ENCODE assay signal across 34 cellular contexts in genomic region chr7:42959549-42959948, GRCh38.
"Had no signal": no experiment of that assay in that cellular context is flagged by ENCODE, and none has a peak within 500 bp of the region (broad histone marks: within the 10 kb centered on the region; RNA-seq: fewer than 3 reads in every experiment).

No MANE protein-coding gene starts in this region.

- H3K27ac ChIP-seq: adrenal gland, body of pancreas, brain microvascular endothelial cell, breast epithelium, VCaP had no signal

- H3K27me3 ChIP-seq: adrenal gland, body of pancreas, brain microvascular endothelial cell, breast epithelium had no signal

- H3K4me1 ChIP-seq: adrenal gland, body of pancreas, breast epithelium had no signal

- DNase-seq: activated B cell treated with CpG ODN at 0.5 μM for 24 hours; activated CD4-positive, alpha-beta memory T cell treated with anti-CD3 and anti-CD28 coated beads for 36 hours; activated CD4-positive, alpha-beta T cell treated with anti-CD3 and anti-CD28 coated beads for 4 hours; activated CD4-positive, alpha-beta T cell treated with anti-CD3 and anti-CD28 coated beads, Interleukin-2, amount 10 ng/mL, durations not matched to agents 24 days and 14 days; activated CD4-positive, alpha-beta T cell treated with anti-CD3 and anti-CD28 coated beads, Interleukin-2, amount 50 U/mL, for 1 hour; activated CD4-positive, alpha-beta T cell treated with anti-CD3 and anti-CD28 coated beads, Interleukin-2, amount 50 U/mL, for 4 hours; activated CD4-positive, CD25-positive, alpha-beta regulatory T cell treated with anti-CD3 and anti-CD28 coated beads, Interleukin-2, amount 50 U/mL, for 72 hours; activated CD8-positive, alpha-beta memory T cell treated with anti-CD3 and anti-CD28 coated beads, Interleukin-2, amount 50 U/mL, for 4 hours; activated CD8-positive, alpha-beta T cell treated with anti-CD3 and anti-CD28 coated beads for 36 hours; activated effector memory CD4-positive, alpha-beta T cell treated with anti-CD3 and anti-CD28 coated beads, Interleukin-2, amount 50 U/mL, for 16 hours; activated gamma-delta T cell treated with Interleukin-2 at 50 U/mL for 16 hours; activated naive CD4-positive, alpha-beta T cell; activated naive CD4-positive, alpha-beta T cell treated with anti-CD3 and anti-CD28 coated beads for 36 hours; activated naive CD4-positive, alpha-beta T cell treated with anti-CD3 and anti-CD28 coated beads, Interleukin-2, amount 50 U/mL, for 16 hours; activated naive CD8-positive, alpha-beta T cell treated with anti-CD3 and anti-CD28 coated beads for 36 hours; activated T-cell treated with anti-CD3 and anti-CD28 coated beads for 4 hours; activated T-cell treated with anti-CD3 and anti-CD28 coated beads, Interleukin-2, amount 50 U/mL, for 1 hour; activated T-cell treated with anti-CD3 and anti-CD28 coated beads, Interleukin-2, amount 50 U/mL, for 4 hours; activated T-cell treated with anti-CD3 and anti-CD28 coated beads, Interleukin-2, amount 50 U/mL, for 72 hours; adrenal gland; amniotic stem cell; aorta; body of pancreas; brain microvascular endothelial cell; central memory CD4-positive, alpha-beta T cell; T-helper 17 cell; T1000 had no signal

- H3K4me3 ChIP-seq: adrenal gland, body of pancreas, breast epithelium had no signal

- H3K36me3 ChIP-seq: adrenal gland, brain microvascular endothelial cell, breast epithelium had no signal

- H3K9me3 ChIP-seq: body of pancreas had no signal

- ATAC-seq: activated CD8-positive, alpha-beta T cell treated with anti-CD3 and anti-CD28 coated beads for 36 hours; activated naive CD4-positive, alpha-beta T cell treated with anti-CD3 and anti-CD28 coated beads, Interleukin-2, amount 50 U/mL, for 72 hours; activated T-cell treated with anti-CD3 and anti-CD28 coated beads, Interleukin-2, amount 50 U/mL, for 4 hours; activated T-cell treated with anti-CD3 and anti-CD28 coated beads, Interleukin-2, amount 50 U/mL, for 72 hours; activated T-helper 17 cell treated with anti-CD3 and anti-CD28 coated beads, Interleukin-2, amount 50 U/mL, for 72 hours; body of pancreas; T-helper 17 cell had no signal

- FAIRE-seq: astrocyte, colon, TTC549 had no signal
